In the genomic region with DNA sequence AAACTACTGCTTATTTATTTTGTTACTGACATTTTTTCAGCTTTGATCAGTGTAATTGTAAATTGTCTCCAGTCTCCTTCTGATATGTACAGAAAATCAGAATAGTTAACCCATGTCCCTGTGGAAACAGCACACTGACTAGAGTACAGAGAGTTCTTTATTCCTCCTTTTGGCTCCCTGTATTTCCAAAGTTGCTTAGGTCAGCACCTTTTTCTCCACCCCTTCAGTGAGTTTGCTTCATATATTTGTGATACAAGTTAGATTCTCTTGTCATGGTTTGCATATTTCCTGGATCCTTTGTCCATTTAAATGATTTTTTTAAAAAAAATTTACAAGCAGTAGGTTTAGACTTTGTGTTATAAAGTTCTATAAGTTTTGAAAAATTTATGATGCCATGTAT, we compare ENCODE assay signal across 33 cellular contexts.
"Had no signal": no experiment of that assay in that cellular context is flagged by ENCODE, and none has a peak within 500 bp of the region (broad histone marks: within the 10 kb centered on the region; RNA-seq: fewer than 3 reads in every experiment).

No MANE protein-coding gene starts in this region.

- H3K27ac ChIP-seq: adrenal gland, body of pancreas, brain microvascular endothelial cell, breast epithelium, VCaP had no signal

- FAIRE-seq: astrocyte, TTC549 had no signal

- H3K36me3 ChIP-seq: adrenal gland, brain microvascular endothelial cell, breast epithelium had no signal

- H3K27me3 ChIP-seq: adrenal gland, body of pancreas, brain microvascular endothelial cell, breast epithelium had no signal

- ATAC-seq: activated CD8-positive, alpha-beta T cell treated with anti-CD3 and anti-CD28 coated beads for 36 hours; activated naive CD4-positive, alpha-beta T cell treated with anti-CD3 and anti-CD28 coated beads, Interleukin-2, amount 50 U/mL, for 72 hours; activated T-cell treated with anti-CD3 and anti-CD28 coated beads, Interleukin-2, amount 50 U/mL, for 4 hours; activated T-cell treated with anti-CD3 and anti-CD28 coated beads, Interleukin-2, amount 50 U/mL, for 72 hours; activated T-helper 17 cell treated with anti-CD3 and anti-CD28 coated beads, Interleukin-2, amount 50 U/mL, for 72 hours; body of pancreas had no signal

- H3K4me1 ChIP-seq: adrenal gland, body of pancreas, breast epithelium had no signal

- H3K4me3 ChIP-seq: adrenal gland, body of pancreas, breast epithelium had no signal

- DNase-seq: activated B cell treated with CpG ODN at 0.5 μM for 24 hours; activated CD4-positive, alpha-beta memory T cell treated with anti-CD3 and anti-CD28 coated beads for 36 hours; activated CD4-positive, alpha-beta T cell treated with anti-CD3 and anti-CD28 coated beads for 4 hours; activated CD4-positive, alpha-beta T cell treated with anti-CD3 and anti-CD28 coated beads, Interleukin-2, amount 10 ng/mL, durations not matched to agents 24 days and 14 days; activated CD4-positive, alpha-beta T cell treated with anti-CD3 and anti-CD28 coated beads, Interleukin-2, amount 50 U/mL, for 1 hour; activated CD4-positive, alpha-beta T cell treated with anti-CD3 and anti-CD28 coated beads, Interleukin-2, amount 50 U/mL, for 4 hours; activated CD4-positive, CD25-positive, alpha-beta regulatory T cell treated with anti-CD3 and anti-CD28 coated beads, Interleukin-2, amount 50 U/mL, for 72 hours; activated CD8-positive, alpha-beta memory T cell treated with anti-CD3 and anti-CD28 coated beads, Interleukin-2, amount 50 U/mL, for 4 hours; activated CD8-positive, alpha-beta T cell treated with anti-CD3 and anti-CD28 coated beads for 36 hours; activated effector memory CD4-positive, alpha-beta T cell treated with anti-CD3 and anti-CD28 coated beads, Interleukin-2, amount 50 U/mL, for 16 hours; activated gamma-delta T cell treated with Interleukin-2 at 50 U/mL for 16 hours; activated naive CD4-positive, alpha-beta T cell; activated naive CD4-positive, alpha-beta T cell treated with anti-CD3 and anti-CD28 coated beads for 36 hours; activated naive CD4-positive, alpha-beta T cell treated with anti-CD3 and anti-CD28 coated beads, Interleukin-2, amount 50 U/mL, for 16 hours; activated naive CD8-positive, alpha-beta T cell treated with anti-CD3 and anti-CD28 coated beads for 36 hours; activated T-cell treated with anti-CD3 and anti-CD28 coated beads for 4 hours; activated T-cell treated with anti-CD3 and anti-CD28 coated beads, Interleukin-2, amount 50 U/mL, for 1 hour; activated T-cell treated with anti-CD3 and anti-CD28 coated beads, Interleukin-2, amount 50 U/mL, for 4 hours; activated T-cell treated with anti-CD3 and anti-CD28 coated beads, Interleukin-2, amount 50 U/mL, for 72 hours; adrenal gland; amniotic stem cell; aorta; body of pancreas; brain microvascular endothelial cell; central memory CD4-positive, alpha-beta T cell; T-helper 2 cell; T-helper 9 cell had no signal

- H3K9me3 ChIP-seq: adrenal gland, body of pancreas, breast epithelium had no signal
